8 cellular contexts compared by ENCODE assay signal in the genomic region with DNA sequence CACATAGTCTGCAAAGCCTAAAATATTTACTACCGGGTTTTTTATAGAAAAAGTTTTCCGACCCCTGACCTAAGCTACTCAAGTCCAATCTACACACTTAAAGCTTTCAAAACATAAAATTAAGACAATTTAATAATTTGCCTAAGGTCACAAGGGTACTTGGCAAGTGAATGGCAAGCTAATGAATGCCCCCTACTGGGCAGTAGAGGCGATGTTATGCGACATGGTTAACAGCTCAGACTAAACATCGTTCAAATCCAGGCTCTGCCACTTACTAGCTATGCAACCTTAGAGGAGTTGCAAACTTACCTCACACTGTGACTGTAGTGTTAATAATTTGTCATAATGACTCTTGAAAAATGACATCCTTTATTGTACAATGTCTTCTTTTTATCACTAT.
DNase-seq lines count a peak whose midpoint lies in the region; TF ChIP-seq lines count a peak whose summit lies in the region.

No MANE protein-coding gene starts in this region.

- H3F3A ChIP-seq in smooth muscle cell (ENCODE audit: low read depth): no peaks in the 10 kb centered on the region

- H3K4me1 ChIP-seq in smooth muscle cell (ENCODE audit: low read depth): no peaks in the 10 kb centered on the region

- H3K79me2 ChIP-seq in smooth muscle cell (ENCODE audit: low read depth): no peaks in the 10 kb centered on the region

- H3K9me3 ChIP-seq in smooth muscle cell (replicated peaks; ENCODE audit: low read depth): no peaks in the 10 kb centered on the region

- H3K9ac ChIP-seq in smooth muscle cell (ENCODE audit: low read depth): no peak overlapping the region

- in situ Hi-C loops in KBM-7 (cut with MboI; ENCODE audit: low pct_unique_long_range_greater_than_20kb, low sequenced_read_pairs): no loop called here

- H2AFZ ChIP-seq in smooth muscle cell (ENCODE audit: low read depth): no peak overlapping the region

- POLR2A ChIA-PET in RWPE1 (lab: Yijun Ruan, JAX; ENCODE audit: low non-redundant PET): no interaction called here

- H4K20me1 ChIP-seq in smooth muscle cell (ENCODE audit: low read depth): no peaks in the 10 kb centered on the region

- H3K27me3 ChIP-seq in smooth muscle cell (ENCODE audit: low read depth): no peaks in the 10 kb centered on the region

- CTCF ChIA-PET in RWPE1 (lab: Yijun Ruan, JAX): interaction anchor here (0.6 to 2.0 kb wide), 7 partner anchors 9 to 794 kb away, joined by 3 to 19 read pairs (median 4); no protein-coding TSS in a partner anchor

- 41% methylated on average over 5 of the region's 5 CpGs for WGBS in smooth muscle cell (ENCODE audit: low lambda C conversion rate)

- no peak overlapping the region for H3K4me2 ChIP-seq in smooth muscle cell

- H3K27ac ChIP-seq in RWPE1 (no peak overlapping the region), smooth muscle cell (ENCODE audit: low read depth) (no peak overlapping the region)

- TF ChIP-seq CTCF in RWPE1 (conservative IDR thresholded peaks at IDR 0.05; ENCODE audit: low read depth): peak; percentile 36; the same call in 1 of the 2 replicates
- peak; percentile 59 for TF ChIP-seq CTCF in smooth muscle cell (IDR thresholded peaks at IDR 0.05; ENCODE audit: borderline replicate concordance, insufficient read depth, poor library complexity, severe bottlenecking)

- peak; percentile 26 for DNase-seq in ELF-1 (ENCODE audit: low read depth, low spot score)
- peak; percentile 38 for DNase-seq in KBM-7
- DNase-seq in RWPE1 (ENCODE audit: low spot score): peak; percentile 20
- peak; percentile 32 for DNase-seq in fibroblast of the conjunctiva (ENCODE audit: low read depth)
- no peak for DNase-seq in smooth muscle cell (lab: John Stamatoyannopoulos, UW; ENCODE audit: unreplicated experiment)
- no peak for DNase-seq in activated naive CD4-positive, alpha-beta T cell treated with Interleukin-2 at 50 U/mL for 16 hours
- DNase-seq in activated T-cell treated with anti-CD3 and anti-CD28 coated beads for 4 hours: no peak
- DNase-seq in NCI-H128 (lab: John Stamatoyannopoulos, UW; ENCODE audit: unreplicated experiment): no peak

- H3K36me3 ChIP-seq in smooth muscle cell (ENCODE audit: low read depth): no peaks in the 10 kb centered on the region

- H3K4me3 ChIP-seq in smooth muscle cell: no peak overlapping the region

Comparison
In these comparisons a context has a peak if more than half of its experiments do, and no peak if none do; other contexts are left out.
1. DNase-seq: peak in ELF-1 (single experiment), KBM-7 (single experiment), RWPE1 (single experiment) and fibroblast of the conjunctiva (single experiment); none in smooth muscle cell (single experiment), activated naive CD4-positive, alpha-beta T cell treated with Interleukin-2 at 50 U/mL for 16 hours (single experiment), activated T-cell treated with anti-CD3 and anti-CD28 coated beads for 4 hours (single experiment) and NCI-H128 (single experiment).